ENCODE assay signal across 8 cellular contexts in genomic region chr9:92668746-92669526, GRCh38. TPM values are rescaled to one million over a fixed set of nuclear protein-coding genes. Genes with fewer than 3 reads are reported as not detected.
DNase-seq lines count a peak whose midpoint lies in the region; ATAC-seq and TF ChIP-seq lines count a peak whose summit lies in the region.

No MANE protein-coding gene starts in this region.

- peaks cover 45% of the 10 kb centered on the region for H3K4me1 Mint-ChIP-seq in activated CD4-positive, alpha-beta T cell treated with anti-CD3 and anti-CD28 coated beads, Interleukin-2, amount 10 ng/mL, durations not matched to agents 7 days and 5 days

- H3K27me3 ChIP-seq in BJ (ENCODE audit: control insufficient read depth, insufficient read depth, low read length), result no peaks in the 10 kb centered on the region
- H3K27me3 ChIP-seq in stomach, result no peaks in the 10 kb centered on the region

- no peak for TF ChIP-seq POLR2A in stomach (IDR thresholded peaks at IDR 0.05)

- peaks cover 12% of the 10 kb centered on the region for H3K36me3 Mint-ChIP-seq in activated CD4-positive, alpha-beta T cell treated with anti-CD3 and anti-CD28 coated beads, Interleukin-2, amount 10 ng/mL, durations not matched to agents 7 days and 5 days (ENCODE audit: low read depth)

- no peak for DNase-seq in BJ (ENCODE audit: low read depth)
- peak; percentile 76 for DNase-seq in HPDE6-E6E7 (ENCODE audit: extremely low spot score)
- peak; percentile 47 for DNase-seq in activated CD4-positive, alpha-beta T cell treated with anti-CD3 and anti-CD28 coated beads, Interleukin-2, amount 10 ng/mL, durations not matched to agents 7 days and 5 days
- peak; percentile 79 for DNase-seq in epithelial cell of esophagus (ENCODE audit: low read depth)
- DNase-seq in myocyte (ENCODE audit: low read depth), result peak; percentile 61
- no peak for DNase-seq in stomach
- no peak for DNase-seq in H4 (ENCODE audit: low spot score)

- intact Hi-C loops in stomach (cut with DNase I; ENCODE audit: low total_unique reads), result no loop called here

- H3K9me3 Mint-ChIP-seq in activated CD4-positive, alpha-beta T cell treated with anti-CD3 and anti-CD28 coated beads, Interleukin-2, amount 10 ng/mL, durations not matched to agents 7 days and 5 days, result no peaks in the 10 kb centered on the region

- H3K36me3 ChIP-seq in BJ (ENCODE audit: control insufficient read depth, insufficient read depth, low read length) (peaks cover 2% of the 10 kb centered on the region; the same call in 1 of the 2 replicates), stomach (peaks cover 0 to 20% (median 12%) of the 10 kb centered on the region in 4 donors)

- peak overlapping the region; percentile 97 for H3K4me3 Mint-ChIP-seq in activated CD4-positive, alpha-beta T cell treated with anti-CD3 and anti-CD28 coated beads, Interleukin-2, amount 10 ng/mL, durations not matched to agents 7 days and 5 days

- no peak for ATAC-seq in GM21526 (IDR thresholded peaks at IDR 0.05; ENCODE audit: low FRiP score, unreplicated experiment)

- H3K27me3 Mint-ChIP-seq in activated CD4-positive, alpha-beta T cell treated with anti-CD3 and anti-CD28 coated beads, Interleukin-2, amount 10 ng/mL, durations not matched to agents 7 days and 5 days, result no peaks in the 10 kb centered on the region

- POLR2A ChIA-PET in BJ (lab: Charles Lee), result no interaction called here
- POLR2A ChIA-PET in activated CD4-positive, alpha-beta T cell treated with anti-CD3 and anti-CD28 coated beads, Interleukin-2, amount 10 ng/mL, durations not matched to agents 7 days and 5 days (lab: Charles Lee), result no interaction called here

- WGBS in stomach, 5 donors, result 15 to 21% (median 17%) methylated on average over 14 of the region's 14 CpGs

- H3K4me1 ChIP-seq in stomach, result peaks cover 15 to 65% (median 46%) of the 10 kb centered on the region in 4 donors

- H3K27ac ChIP-seq in stomach, result peak overlapping the region; percentile 66 to 91 (median 89)

- H3K4me3 ChIP-seq in BJ (ENCODE audit: low read depth, low read length) (peak overlapping the region; percentile 87), epithelial cell of esophagus (ENCODE audit: low read length) (peak overlapping the region; percentile 85), stomach (peak overlapping the region; percentile 93 to 100 (median 96))

- no peak for TF ChIP-seq EP300 in stomach (IDR thresholded peaks at IDR 0.05)

- peak overlapping the region; percentile 87 for H3K27ac Mint-ChIP-seq in activated CD4-positive, alpha-beta T cell treated with anti-CD3 and anti-CD28 coated beads, Interleukin-2, amount 10 ng/mL, durations not matched to agents 7 days and 5 days

- CTCF ChIA-PET in BJ (lab: Yijun Ruan, JAX), result no interaction called here
- CTCF ChIA-PET in activated CD4-positive, alpha-beta T cell treated with anti-CD3 and anti-CD28 coated beads, Interleukin-2, amount 10 ng/mL, durations not matched to agents 7 days and 5 days (lab: Charles Lee), result interaction anchor here (0.7 kb wide), 1 partner anchor 788 kb away, joined by 3 read pairs; no protein-coding TSS in a partner anchor

- TF ChIP-seq CTCF in BJ (IDR thresholded peaks at IDR 0.05; ENCODE audit: insufficient read depth, low read depth, low read length), result no peak
- TF ChIP-seq CTCF in epithelial cell of esophagus (IDR thresholded peaks at IDR 0.05; ENCODE audit: insufficient read depth, low read depth, low read length, missing control alignments), result no peak
- TF ChIP-seq CTCF in stomach (IDR thresholded peaks at IDR 0.05), result no peak

- no peaks in the 10 kb centered on the region for H3K9me3 ChIP-seq in stomach

RNA-seq across cellular contexts. Expression of gene IPPK, which starts 1.0 kb away (rescaled TPM):
- 15.7 and 16.2 TPM in 2 replicates for polyA plus RNA-seq in BJ (2011; rRNA removed)
- polyA minus RNA-seq in BJ (2011; rRNA and poly(A)+ RNA removed), result 16.4 and 20.5 TPM in 2 replicates
- total RNA-seq in activated CD4-positive, alpha-beta T cell treated with anti-CD3 and anti-CD28 coated beads, Interleukin-2, amount 10 ng/mL, durations not matched to agents 7 days and 5 days, result 10 to 100 TPM in 1 of 2 experiments, 1 to 10 TPM in 1; 9.6 to 10.9 TPM
- total RNA-seq in myocyte, result 11.0 and 11.4 TPM in 2 replicates
- 8.9 TPM for polyA plus RNA-seq in myocyte (2012)
- 10 to 100 TPM in 4 of 5 donors, 1 to 10 TPM in 1; 1.4 to 14.6 (median 11.6) TPM for total RNA-seq in stomach
- 10 to 100 TPM in 1 of 3 donors, 1 to 10 TPM in 2; 2.7 to 17.1 (median 6.0) TPM for polyA plus RNA-seq in stomach
- 6.1 and 12.8 TPM in 2 replicates for total RNA-seq in H4 (2014; rRNA removed; shearing (Covaris generic))

Comparison
In these comparisons a context has a peak if more than half of its experiments do, and no peak if none do; other contexts are left out.
1. DNase-seq: peak in HPDE6-E6E7 (single experiment), activated CD4-positive, alpha-beta T cell treated with anti-CD3 and anti-CD28 coated beads, Interleukin-2, amount 10 ng/mL, durations not matched to agents 7 days and 5 days (single experiment), epithelial cell of esophagus (single experiment) and myocyte (single experiment); none in BJ (single experiment), stomach (single experiment) and H4 (single experiment).
2. Peak in every context shown above with its lines, with median percentiles within 50 percentile points of each other: H3K4me3 ChIP-seq.